13 cellular contexts compared by ENCODE assay signal in the genomic region with DNA sequence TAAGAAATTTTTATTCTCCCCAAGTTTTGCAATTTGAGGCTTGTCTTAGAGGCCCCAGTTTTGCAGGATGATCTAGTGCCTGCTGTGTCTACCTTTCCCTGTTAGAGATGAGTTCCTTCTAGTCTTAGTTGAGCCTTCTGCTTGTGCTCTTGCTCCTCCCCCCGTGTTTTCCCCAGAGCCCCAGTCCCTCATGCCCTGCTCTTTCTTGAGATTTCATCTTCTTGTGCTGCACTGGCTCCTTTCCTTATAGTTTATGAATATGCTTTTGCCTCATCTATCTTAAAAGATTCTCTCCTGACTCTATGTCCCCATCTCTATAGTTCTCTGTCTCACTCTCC. TPM values are rescaled to one million over a fixed set of nuclear protein-coding genes. Genes with fewer than 3 reads are reported as not detected.
DNase-seq lines count a peak whose midpoint lies in the region; ATAC-seq and TF ChIP-seq lines count a peak whose summit lies in the region.
"Had no signal": no experiment of that assay in that cellular context is flagged by ENCODE, and none has a peak within 500 bp of the region (broad histone marks: within the 10 kb centered on the region; RNA-seq: fewer than 3 reads in every experiment).

No MANE protein-coding gene starts in this region.

- H3K4me2 ChIP-seq in neural cell (ENCODE audit: low read length), result peak overlapping the region; percentile 95

- peak; percentile 55 for ATAC-seq in GM19395 (IDR thresholded peaks at IDR 0.05; ENCODE audit: unreplicated experiment)
- peak; percentile 59 for ATAC-seq in HG02571 (IDR thresholded peaks at IDR 0.05; ENCODE audit: unreplicated experiment)
- ATAC-seq in HG03108 (IDR thresholded peaks at IDR 0.05; ENCODE audit: unreplicated experiment), result peak; percentile 28
- ATAC-seq: activated CD4-positive, CD25-positive, alpha-beta regulatory T cell treated with anti-CD3 and anti-CD28 coated beads, Interleukin-2, amount 50 U/mL, for 24 hours had no signal

- no peaks in the 10 kb centered on the region for H4K20me1 ChIP-seq in neural cell (ENCODE audit: insufficient read depth)

- no peak for TF ChIP-seq RAD21 in neural cell (conservative IDR thresholded peaks at IDR 0.05)

- no peak for DNase-seq in activated effector memory CD4-positive, alpha-beta T cell treated with Interleukin-2 at 50 U/mL for 16 hours
- DNase-seq in SHP77 treated with DMSO at 0.1 percent for 48 hours (lab: John Stamatoyannopoulos, UW), result no peak
- DNase-seq in HCEC 1CT, result no peak
- DNase-seq: activated T-cell treated with anti-CD3 and anti-CD28 coated beads, Interleukin-2, amount 50 U/mL, for 48 hours; anterior cingulate cortex; naive B cell; sigmoid colon had no signal

- no peak overlapping the region for H2AFZ ChIP-seq in neural cell (ENCODE audit: low read depth, low read length)

- H3K27me3 ChIP-seq in neural cell (ENCODE audit: insufficient read depth, low read depth, low read length), result no peaks in the 10 kb centered on the region

- H3K36me3 ChIP-seq in neural cell (ENCODE audit: insufficient read depth, low read length), result no peaks in the 10 kb centered on the region
- H3K36me3 ChIP-seq: sigmoid colon had no signal

- no peaks in the 10 kb centered on the region for H3K9me3 ChIP-seq in neural cell (ENCODE audit: low read length)
- H3K9me3 ChIP-seq: sigmoid colon had no signal

- H3K79me2 ChIP-seq in neural cell (replicated peaks; ENCODE audit: insufficient read depth, low read length), result peaks cover 96% of the 10 kb centered on the region

- H3K9me2 ChIP-seq in neural cell (ENCODE audit: insufficient read depth, low read length), result no peaks in the 10 kb centered on the region

- peak overlapping the region; percentile 74 for H3K4me3 ChIP-seq in neural cell (ENCODE audit: low read length)
- H3K4me3 ChIP-seq: sigmoid colon had no signal

- H3K27ac ChIP-seq in neural cell (ENCODE audit: low read length), result peak overlapping the region; percentile 98
- H3K27ac ChIP-seq: sigmoid colon had no signal

- TF ChIP-seq EP300 in neural cell (conservative IDR thresholded peaks at IDR 0.05; ENCODE audit: poor library complexity, severe bottlenecking), result no peak

- peak overlapping the region; percentile 98 for H3K9ac ChIP-seq in neural cell (ENCODE audit: low read length)

- no peak for TF ChIP-seq CTCF in neural cell (IDR thresholded peaks at IDR 0.05; ENCODE audit: poor library complexity, severe bottlenecking)

- H3F3A ChIP-seq in neural cell (ENCODE audit: insufficient read depth, low read length, poor library complexity, severe bottlenecking), result peaks cover 12% of the 10 kb centered on the region

TF ChIP-seq in neural cell, 6 proteins besides CTCF, POLR2A, EP300 and RAD21:
- TF ChIP-seq MXI1 (conservative IDR thresholded peaks at IDR 0.05; ENCODE audit: poor library complexity, severe bottlenecking), result no peak
- no peak for TF ChIP-seq SMC3 (conservative IDR thresholded peaks at IDR 0.05; ENCODE audit: poor library complexity)
- TF ChIP-seq, protein P1, sequence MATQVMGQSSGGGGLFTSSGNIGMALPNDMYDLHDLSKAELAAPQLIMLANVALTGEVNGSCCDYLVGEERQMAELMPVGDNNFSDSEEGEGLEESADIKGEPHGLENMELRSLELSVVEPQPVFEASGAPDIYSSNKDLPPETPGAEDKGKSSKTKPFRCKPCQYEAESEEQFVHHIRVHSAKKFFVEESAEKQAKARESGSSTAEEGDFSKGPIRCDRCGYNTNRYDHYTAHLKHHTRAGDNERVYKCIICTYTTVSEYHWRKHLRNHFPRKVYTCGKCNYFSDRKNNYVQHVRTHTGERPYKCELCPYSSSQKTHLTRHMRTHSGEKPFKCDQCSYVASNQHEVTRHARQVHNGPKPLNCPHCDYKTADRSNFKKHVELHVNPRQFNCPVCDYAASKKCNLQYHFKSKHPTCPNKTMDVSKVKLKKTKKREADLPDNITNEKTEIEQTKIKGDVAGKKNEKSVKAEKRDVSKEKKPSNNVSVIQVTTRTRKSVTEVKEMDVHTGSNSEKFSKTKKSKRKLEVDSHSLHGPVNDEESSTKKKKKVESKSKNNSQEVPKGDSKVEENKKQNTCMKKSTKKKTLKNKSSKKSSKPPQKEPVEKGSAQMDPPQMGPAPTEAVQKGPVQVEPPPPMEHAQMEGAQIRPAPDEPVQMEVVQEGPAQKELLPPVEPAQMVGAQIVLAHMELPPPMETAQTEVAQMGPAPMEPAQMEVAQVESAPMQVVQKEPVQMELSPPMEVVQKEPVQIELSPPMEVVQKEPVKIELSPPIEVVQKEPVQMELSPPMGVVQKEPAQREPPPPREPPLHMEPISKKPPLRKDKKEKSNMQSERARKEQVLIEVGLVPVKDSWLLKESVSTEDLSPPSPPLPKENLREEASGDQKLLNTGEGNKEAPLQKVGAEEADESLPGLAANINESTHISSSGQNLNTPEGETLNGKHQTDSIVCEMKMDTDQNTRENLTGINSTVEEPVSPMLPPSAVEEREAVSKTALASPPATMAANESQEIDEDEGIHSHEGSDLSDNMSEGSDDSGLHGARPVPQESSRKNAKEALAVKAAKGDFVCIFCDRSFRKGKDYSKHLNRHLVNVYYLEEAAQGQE (IDR thresholded peaks at IDR 0.05; ENCODE audit: borderline replicate concordance), result no peak
- TF ChIP-seq POLR2AphosphoS5 (IDR thresholded peaks at IDR 0.05), result no peak
- no peak for TF ChIP-seq EZH2 (IDR thresholded peaks at IDR 0.05; ENCODE audit: borderline replicate concordance, insufficient read depth, low read length, poor library complexity, severe bottlenecking)
- TF ChIP-seq TAF1 (IDR thresholded peaks at IDR 0.05; ENCODE audit: low read depth), result no peak

RNA-seq across cellular contexts. Expression of a gene that starts 4.7 kb away (rescaled TPM):
- 1,300 and 1,327 TPM in 2 replicates for polyA plus RNA-seq in neural cell
- 585 and 639 TPM in 2 replicates for polyA minus RNA-seq in neural cell
- polyA plus RNA-seq: keratinocyte had no signal
